ENCODE assay signal across 8 cellular contexts in genomic region chr20:34475979-34476736, GRCh38. TPM values are rescaled to one million over a fixed set of nuclear protein-coding genes. Genes with fewer than 3 reads are reported as not detected.
DNase-seq lines count a peak whose midpoint lies in the region; ATAC-seq, FAIRE-seq and TF ChIP-seq lines count a peak whose summit lies in the region.

No MANE protein-coding gene starts in this region.

- no peaks in the 10 kb centered on the region for H3K4me1 ChIP-seq in pancreas

- H3K9me3 ChIP-seq in AG04450 (ENCODE audit: control insufficient read depth, insufficient read depth, low read length) (no peaks in the 10 kb centered on the region; the same call in 1 of the 2 replicates), pancreas (no peaks in the 10 kb centered on the region)

- TF ChIP-seq CTCF in AG04450 (IDR thresholded peaks at IDR 0.05; ENCODE audit: low read depth, low read length) (peak; percentile 53), HFF-Myc (IDR thresholded peaks at IDR 0.05; ENCODE audit: low read depth, low read length, missing control alignments) (peak; percentile 32), fibroblast of villous mesenchyme (IDR thresholded peaks at IDR 0.05; ENCODE audit: insufficient read depth, low read depth, low read length) (peak; percentile 41), pancreas (IDR thresholded peaks at IDR 0.05) (peak in 3 of 4 donors; percentile 26 to 43 (median 32))

- H3K27me3 ChIP-seq in AG04450 (ENCODE audit: control insufficient read depth, insufficient read depth, low read length) (no peaks in the 10 kb centered on the region), pancreas (no peaks in the 10 kb centered on the region)

- 28 to 38% methylated on average over 38 of the region's 38 CpGs for WGBS in pancreas, 2 donors

- DNase-seq in AG04450 (ENCODE audit: low read depth, low spot score) (no peak), HFF-Myc (ENCODE audit: extremely low read depth, low read depth) (no peak), fibroblast of villous mesenchyme (ENCODE audit: low read depth) (peak; percentile 40), pancreas (peak; percentile 17 to 84 (median 49)), SK-N-DZ (ENCODE audit: low spot score) (no peak), SW 1271 (lab: John Stamatoyannopoulos, UW) (no peak)
- peak; percentile 65 for DNase-seq in activated CD8-positive, alpha-beta memory T cell treated with anti-CD3 and anti-CD28 coated beads, Interleukin-2, amount 50 U/mL, for 48 hours

- intact Hi-C loops in pancreas (cut with DNase I), result no loop called here

- CTCF ChIA-PET in AG04450 (lab: Charles Lee), result interaction anchor here (1.2 to 4.0 kb wide), 5 partner anchors 10 to 285 kb away, joined by 3 to 34 read pairs (median 4); no protein-coding TSS in a partner anchor

- FAIRE-seq in pancreas (lab: Jason Lieb, UNC), result no peak

- POLR2A ChIA-PET in AG04450 (lab: Yijun Ruan, JAX), result interaction anchor here (1.1 kb wide), 1 partner anchor 113 kb away, joined by 3 read pairs; the partner anchor contains the start of gene ITCH

- peaks cover under 1 to 13% (median 7%) of the 10 kb centered on the region in 3 donors for H3K36me3 ChIP-seq in pancreas

- H3K4me3 ChIP-seq in AG04450 (ENCODE audit: low read depth, low read length), result no peak overlapping the region
- H3K4me3 ChIP-seq in HFF-Myc (replicated peaks; ENCODE audit: low read depth, low read length), result no peak overlapping the region
- H3K4me3 ChIP-seq in fibroblast of villous mesenchyme (ENCODE audit: low read depth, low read length), result no peak overlapping the region
- no peak overlapping the region for H3K4me3 ChIP-seq in pancreas

- H3K27ac ChIP-seq in AG04450 (ENCODE audit: low read depth, low read length), result no peak overlapping the region
- no peak overlapping the region for H3K27ac ChIP-seq in pancreas

- ATAC-seq in pancreas (peak; percentile 81 to 98 (median 95)), GM19324 (IDR thresholded peaks at IDR 0.05; ENCODE audit: low FRiP score, unreplicated experiment) (no peak)

RNA-seq across cellular contexts. Expression of gene DYNLRB1, which starts 40.1 kb away (rescaled TPM):
- polyA plus RNA-seq in AG04450 (2011; rRNA removed), result 256 and 325 TPM in 2 replicates
- 234 and 264 TPM in 2 replicates for polyA minus RNA-seq in AG04450 (2011; rRNA and poly(A)+ RNA removed)
- 57.4 and 59.6 TPM in 2 replicates for total RNA-seq in fibroblast of villous mesenchyme
- total RNA-seq in pancreas, result 10 to 100 TPM; 26.9 to 57.2 (median 38.5) TPM
- 100 to 1,000 TPM; 129 to 178 TPM for polyA plus RNA-seq in pancreas
- 229 and 266 TPM in 2 replicates for polyA plus RNA-seq in SK-N-DZ (2014; cell fraction: cytosol; rRNA removed)
- 134 and 157 TPM in 2 replicates for polyA plus RNA-seq in SK-N-DZ (2014; cell fraction: nucleus; rRNA removed)

Comparison
In these comparisons a context has a peak if more than half of its experiments do, and no peak if none do; other contexts are left out.
1. DNase-seq: peak in activated CD8-positive, alpha-beta memory T cell treated with anti-CD3 and anti-CD28 coated beads, Interleukin-2, amount 50 U/mL, for 48 hours (single experiment), fibroblast of villous mesenchyme (single experiment) and pancreas (6 of 6); none in AG04450 (single experiment), HFF-Myc (single experiment), SK-N-DZ (single experiment) and SW 1271 (0 of 2).
2. Peak in every context shown above with its lines, with median percentiles within 50 percentile points of each other: CTCF ChIP-seq.